1 cellular context compared by ENCODE assay signal in the genomic region with DNA sequence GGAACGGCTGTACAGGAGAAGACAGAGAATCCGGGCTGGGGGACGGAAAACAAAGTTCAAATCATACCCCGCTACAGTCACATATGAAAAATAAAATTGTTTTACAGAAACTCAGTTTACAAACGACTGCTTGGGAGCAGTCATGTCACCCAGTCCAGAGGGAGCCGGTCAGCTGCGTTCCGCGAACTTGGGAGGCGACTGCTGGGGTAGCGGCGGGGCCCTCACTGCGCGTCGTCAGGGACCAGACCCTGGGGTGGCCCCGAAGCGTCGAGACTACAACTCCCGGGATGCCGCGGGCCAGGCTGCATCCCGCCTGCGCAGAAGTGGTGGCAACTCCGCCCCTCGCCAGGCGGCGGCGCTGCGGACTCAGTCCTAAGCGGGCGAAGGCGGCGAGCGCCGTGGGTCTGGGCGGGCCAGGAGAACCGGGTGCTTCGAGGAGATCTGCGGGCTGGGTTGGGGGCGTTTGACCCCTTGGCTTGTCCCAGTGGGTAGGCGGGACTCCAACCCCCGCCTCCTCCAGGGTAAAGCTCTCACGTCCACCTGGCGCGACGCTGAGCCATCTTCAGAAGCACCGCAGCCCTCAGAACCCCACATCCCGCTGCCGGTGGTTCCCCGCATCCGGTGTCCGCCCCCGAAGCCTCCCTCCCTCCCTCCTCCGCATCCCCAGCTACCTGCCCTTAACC.
A peak's percentile ranks its signal among the peaks of the same experiment; 100 is the strongest.
TF ChIP-seq lines count a peak whose summit lies in the region.

No MANE protein-coding gene starts in this region.

TF ChIP-seq in WTC11, 78 proteins besides CTCF, POLR2A, EP300 and RAD21 (continued from another document and continues in another):
- TF ChIP-seq, protein P1, sequence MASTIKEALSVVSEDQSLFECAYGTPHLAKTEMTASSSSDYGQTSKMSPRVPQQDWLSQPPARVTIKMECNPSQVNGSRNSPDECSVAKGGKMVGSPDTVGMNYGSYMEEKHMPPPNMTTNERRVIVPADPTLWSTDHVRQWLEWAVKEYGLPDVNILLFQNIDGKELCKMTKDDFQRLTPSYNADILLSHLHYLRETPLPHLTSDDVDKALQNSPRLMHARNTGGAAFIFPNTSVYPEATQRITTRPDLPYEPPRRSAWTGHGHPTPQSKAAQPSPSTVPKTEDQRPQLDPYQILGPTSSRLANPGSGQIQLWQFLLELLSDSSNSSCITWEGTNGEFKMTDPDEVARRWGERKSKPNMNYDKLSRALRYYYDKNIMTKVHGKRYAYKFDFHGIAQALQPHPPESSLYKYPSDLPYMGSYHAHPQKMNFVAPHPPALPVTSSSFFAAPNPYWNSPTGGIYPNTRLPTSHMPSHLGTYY (CRISPR knock-in tag; IDR thresholded peaks at IDR 0.05), result no peak
- TF ChIP-seq, protein P2, sequence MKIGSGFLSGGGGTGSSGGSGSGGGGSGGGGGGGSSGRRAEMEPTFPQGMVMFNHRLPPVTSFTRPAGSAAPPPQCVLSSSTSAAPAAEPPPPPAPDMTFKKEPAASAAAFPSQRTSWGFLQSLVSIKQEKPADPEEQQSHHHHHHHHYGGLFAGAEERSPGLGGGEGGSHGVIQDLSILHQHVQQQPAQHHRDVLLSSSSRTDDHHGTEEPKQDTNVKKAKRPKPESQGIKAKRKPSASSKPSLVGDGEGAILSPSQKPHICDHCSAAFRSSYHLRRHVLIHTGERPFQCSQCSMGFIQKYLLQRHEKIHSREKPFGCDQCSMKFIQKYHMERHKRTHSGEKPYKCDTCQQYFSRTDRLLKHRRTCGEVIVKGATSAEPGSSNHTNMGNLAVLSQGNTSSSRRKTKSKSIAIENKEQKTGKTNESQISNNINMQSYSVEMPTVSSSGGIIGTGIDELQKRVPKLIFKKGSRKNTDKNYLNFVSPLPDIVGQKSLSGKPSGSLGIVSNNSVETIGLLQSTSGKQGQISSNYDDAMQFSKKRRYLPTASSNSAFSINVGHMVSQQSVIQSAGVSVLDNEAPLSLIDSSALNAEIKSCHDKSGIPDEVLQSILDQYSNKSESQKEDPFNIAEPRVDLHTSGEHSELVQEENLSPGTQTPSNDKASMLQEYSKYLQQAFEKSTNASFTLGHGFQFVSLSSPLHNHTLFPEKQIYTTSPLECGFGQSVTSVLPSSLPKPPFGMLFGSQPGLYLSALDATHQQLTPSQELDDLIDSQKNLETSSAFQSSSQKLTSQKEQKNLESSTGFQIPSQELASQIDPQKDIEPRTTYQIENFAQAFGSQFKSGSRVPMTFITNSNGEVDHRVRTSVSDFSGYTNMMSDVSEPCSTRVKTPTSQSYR (CRISPR knock-in tag; IDR thresholded peaks at IDR 0.05), result no peak
- TF ChIP-seq, protein P3, sequence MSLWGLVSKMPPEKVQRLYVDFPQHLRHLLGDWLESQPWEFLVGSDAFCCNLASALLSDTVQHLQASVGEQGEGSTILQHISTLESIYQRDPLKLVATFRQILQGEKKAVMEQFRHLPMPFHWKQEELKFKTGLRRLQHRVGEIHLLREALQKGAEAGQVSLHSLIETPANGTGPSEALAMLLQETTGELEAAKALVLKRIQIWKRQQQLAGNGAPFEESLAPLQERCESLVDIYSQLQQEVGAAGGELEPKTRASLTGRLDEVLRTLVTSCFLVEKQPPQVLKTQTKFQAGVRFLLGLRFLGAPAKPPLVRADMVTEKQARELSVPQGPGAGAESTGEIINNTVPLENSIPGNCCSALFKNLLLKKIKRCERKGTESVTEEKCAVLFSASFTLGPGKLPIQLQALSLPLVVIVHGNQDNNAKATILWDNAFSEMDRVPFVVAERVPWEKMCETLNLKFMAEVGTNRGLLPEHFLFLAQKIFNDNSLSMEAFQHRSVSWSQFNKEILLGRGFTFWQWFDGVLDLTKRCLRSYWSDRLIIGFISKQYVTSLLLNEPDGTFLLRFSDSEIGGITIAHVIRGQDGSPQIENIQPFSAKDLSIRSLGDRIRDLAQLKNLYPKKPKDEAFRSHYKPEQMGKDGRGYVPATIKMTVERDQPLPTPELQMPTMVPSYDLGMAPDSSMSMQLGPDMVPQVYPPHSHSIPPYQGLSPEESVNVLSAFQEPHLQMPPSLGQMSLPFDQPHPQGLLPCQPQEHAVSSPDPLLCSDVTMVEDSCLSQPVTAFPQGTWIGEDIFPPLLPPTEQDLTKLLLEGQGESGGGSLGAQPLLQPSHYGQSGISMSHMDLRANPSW (CRISPR knock-in tag; conservative IDR thresholded peaks at IDR 0.05; ENCODE audit: low read depth), result no peak
- TF ChIP-seq, protein P4, sequence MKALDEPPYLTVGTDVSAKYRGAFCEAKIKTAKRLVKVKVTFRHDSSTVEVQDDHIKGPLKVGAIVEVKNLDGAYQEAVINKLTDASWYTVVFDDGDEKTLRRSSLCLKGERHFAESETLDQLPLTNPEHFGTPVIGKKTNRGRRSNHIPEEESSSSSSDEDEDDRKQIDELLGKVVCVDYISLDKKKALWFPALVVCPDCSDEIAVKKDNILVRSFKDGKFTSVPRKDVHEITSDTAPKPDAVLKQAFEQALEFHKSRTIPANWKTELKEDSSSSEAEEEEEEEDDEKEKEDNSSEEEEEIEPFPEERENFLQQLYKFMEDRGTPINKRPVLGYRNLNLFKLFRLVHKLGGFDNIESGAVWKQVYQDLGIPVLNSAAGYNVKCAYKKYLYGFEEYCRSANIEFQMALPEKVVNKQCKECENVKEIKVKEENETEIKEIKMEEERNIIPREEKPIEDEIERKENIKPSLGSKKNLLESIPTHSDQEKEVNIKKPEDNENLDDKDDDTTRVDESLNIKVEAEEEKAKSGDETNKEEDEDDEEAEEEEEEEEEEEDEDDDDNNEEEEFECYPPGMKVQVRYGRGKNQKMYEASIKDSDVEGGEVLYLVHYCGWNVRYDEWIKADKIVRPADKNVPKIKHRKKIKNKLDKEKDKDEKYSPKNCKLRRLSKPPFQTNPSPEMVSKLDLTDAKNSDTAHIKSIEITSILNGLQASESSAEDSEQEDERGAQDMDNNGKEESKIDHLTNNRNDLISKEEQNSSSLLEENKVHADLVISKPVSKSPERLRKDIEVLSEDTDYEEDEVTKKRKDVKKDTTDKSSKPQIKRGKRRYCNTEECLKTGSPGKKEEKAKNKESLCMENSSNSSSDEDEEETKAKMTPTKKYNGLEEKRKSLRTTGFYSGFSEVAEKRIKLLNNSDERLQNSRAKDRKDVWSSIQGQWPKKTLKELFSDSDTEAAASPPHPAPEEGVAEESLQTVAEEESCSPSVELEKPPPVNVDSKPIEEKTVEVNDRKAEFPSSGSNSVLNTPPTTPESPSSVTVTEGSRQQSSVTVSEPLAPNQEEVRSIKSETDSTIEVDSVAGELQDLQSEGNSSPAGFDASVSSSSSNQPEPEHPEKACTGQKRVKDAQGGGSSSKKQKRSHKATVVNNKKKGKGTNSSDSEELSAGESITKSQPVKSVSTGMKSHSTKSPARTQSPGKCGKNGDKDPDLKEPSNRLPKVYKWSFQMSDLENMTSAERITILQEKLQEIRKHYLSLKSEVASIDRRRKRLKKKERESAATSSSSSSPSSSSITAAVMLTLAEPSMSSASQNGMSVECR (CRISPR knock-in tag; IDR thresholded peaks at IDR 0.05; ENCODE audit: borderline replicate concordance), result no peak
- TF ChIP-seq, protein P5, sequence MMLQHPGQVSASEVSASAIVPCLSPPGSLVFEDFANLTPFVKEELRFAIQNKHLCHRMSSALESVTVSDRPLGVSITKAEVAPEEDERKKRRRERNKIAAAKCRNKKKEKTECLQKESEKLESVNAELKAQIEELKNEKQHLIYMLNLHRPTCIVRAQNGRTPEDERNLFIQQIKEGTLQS (CRISPR knock-in tag; conservative IDR thresholded peaks at IDR 0.05), result no peak
- TF ChIP-seq SP1 (CRISPR knock-in tag; conservative IDR thresholded peaks at IDR 0.05) (peak; percentile 57; the same call in 1 of the 2 replicates), MXD4 (CRISPR knock-in tag; IDR thresholded peaks at IDR 0.05; ENCODE audit: borderline replicate concordance) (no peak), SMAD3 (CRISPR knock-in tag; IDR thresholded peaks at IDR 0.05; ENCODE audit: borderline replicate concordance) (no peak), FOXJ3 (CRISPR knock-in tag; IDR thresholded peaks at IDR 0.05; ENCODE audit: borderline replicate concordance) (no peak), ESRRA (CRISPR knock-in tag; IDR thresholded peaks at IDR 0.05; ENCODE audit: borderline replicate concordance) (no peak), HMGA2 (CRISPR knock-in tag; IDR thresholded peaks at IDR 0.05) (no peak), NR3C1 (CRISPR knock-in tag; conservative IDR thresholded peaks at IDR 0.05; ENCODE audit: low read depth) (no peak), CREM (CRISPR knock-in tag; IDR thresholded peaks at IDR 0.05) (no peak), OVOL2 (CRISPR knock-in tag; IDR thresholded peaks at IDR 0.05; ENCODE audit: borderline replicate concordance) (no peak), ZNF396 (CRISPR knock-in tag; IDR thresholded peaks at IDR 0.05; ENCODE audit: borderline replicate concordance) (no peak), ZNF232 (CRISPR knock-in tag; IDR thresholded peaks at IDR 0.05) (peak; percentile 83; the same call in 1 of the 2 replicates), NFATC4 (CRISPR knock-in tag; IDR thresholded peaks at IDR 0.05) (no peak), JUN (CRISPR knock-in tag; IDR thresholded peaks at IDR 0.05) (no peak), NFYB (CRISPR knock-in tag; conservative IDR thresholded peaks at IDR 0.05; ENCODE audit: low read depth) (no peak), CBFB (CRISPR knock-in tag; IDR thresholded peaks at IDR 0.05; ENCODE audit: low read depth) (no peak), ZNF263 (CRISPR knock-in tag; IDR thresholded peaks at IDR 0.05; ENCODE audit: low read depth) (no peak)
- TF ChIP-seq, protein P6, sequence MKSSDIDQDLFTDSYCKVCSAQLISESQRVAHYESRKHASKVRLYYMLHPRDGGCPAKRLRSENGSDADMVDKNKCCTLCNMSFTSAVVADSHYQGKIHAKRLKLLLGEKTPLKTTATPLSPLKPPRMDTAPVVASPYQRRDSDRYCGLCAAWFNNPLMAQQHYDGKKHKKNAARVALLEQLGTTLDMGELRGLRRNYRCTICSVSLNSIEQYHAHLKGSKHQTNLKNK (CRISPR knock-in tag; IDR thresholded peaks at IDR 0.05), result no peak
- TF ChIP-seq, protein P7, sequence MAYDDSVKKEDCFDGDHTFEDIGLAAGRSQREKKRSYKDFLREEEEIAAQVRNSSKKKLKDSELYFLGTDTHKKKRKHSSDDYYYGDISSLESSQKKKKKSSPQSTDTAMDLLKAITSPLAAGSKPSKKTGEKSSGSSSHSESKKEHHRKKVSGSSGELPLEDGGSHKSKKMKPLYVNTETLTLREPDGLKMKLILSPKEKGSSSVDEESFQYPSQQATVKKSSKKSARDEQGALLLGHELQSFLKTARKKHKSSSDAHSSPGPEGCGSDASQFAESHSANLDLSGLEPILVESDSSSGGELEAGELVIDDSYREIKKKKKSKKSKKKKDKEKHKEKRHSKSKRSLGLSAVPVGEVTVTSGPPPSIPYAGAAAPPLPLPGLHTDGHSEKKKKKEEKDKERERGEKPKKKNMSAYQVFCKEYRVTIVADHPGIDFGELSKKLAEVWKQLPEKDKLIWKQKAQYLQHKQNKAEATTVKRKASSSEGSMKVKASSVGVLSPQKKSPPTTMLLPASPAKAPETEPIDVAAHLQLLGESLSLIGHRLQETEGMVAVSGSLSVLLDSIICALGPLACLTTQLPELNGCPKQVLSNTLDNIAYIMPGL (CRISPR knock-in tag; IDR thresholded peaks at IDR 0.05), result peak; percentile 96; the same call in 1 of the 2 replicates
- TF ChIP-seq, protein P8, sequence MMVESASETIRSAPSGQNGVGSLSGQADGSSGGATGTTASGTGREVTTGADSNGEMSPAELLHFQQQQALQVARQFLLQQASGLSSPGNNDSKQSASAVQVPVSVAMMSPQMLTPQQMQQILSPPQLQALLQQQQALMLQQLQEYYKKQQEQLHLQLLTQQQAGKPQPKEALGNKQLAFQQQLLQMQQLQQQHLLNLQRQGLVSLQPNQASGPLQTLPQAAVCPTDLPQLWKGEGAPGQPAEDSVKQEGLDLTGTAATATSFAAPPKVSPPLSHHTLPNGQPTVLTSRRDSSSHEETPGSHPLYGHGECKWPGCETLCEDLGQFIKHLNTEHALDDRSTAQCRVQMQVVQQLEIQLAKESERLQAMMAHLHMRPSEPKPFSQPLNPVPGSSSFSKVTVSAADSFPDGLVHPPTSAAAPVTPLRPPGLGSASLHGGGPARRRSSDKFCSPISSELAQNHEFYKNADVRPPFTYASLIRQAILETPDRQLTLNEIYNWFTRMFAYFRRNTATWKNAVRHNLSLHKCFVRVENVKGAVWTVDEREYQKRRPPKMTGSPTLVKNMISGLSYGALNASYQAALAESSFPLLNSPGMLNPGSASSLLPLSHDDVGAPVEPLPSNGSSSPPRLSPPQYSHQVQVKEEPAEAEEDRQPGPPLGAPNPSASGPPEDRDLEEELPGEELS (CRISPR knock-in tag; IDR thresholded peaks at IDR 0.05), result 0 out of 2 replicates have a peak, but pooled peaks have one; percentile 52
- TF ChIP-seq, protein P9, sequence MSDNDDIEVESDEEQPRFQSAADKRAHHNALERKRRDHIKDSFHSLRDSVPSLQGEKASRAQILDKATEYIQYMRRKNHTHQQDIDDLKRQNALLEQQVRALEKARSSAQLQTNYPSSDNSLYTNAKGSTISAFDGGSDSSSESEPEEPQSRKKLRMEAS (CRISPR knock-in tag; IDR thresholded peaks at IDR 0.05), result peak; percentile 74
- TF ChIP-seq, protein P10, sequence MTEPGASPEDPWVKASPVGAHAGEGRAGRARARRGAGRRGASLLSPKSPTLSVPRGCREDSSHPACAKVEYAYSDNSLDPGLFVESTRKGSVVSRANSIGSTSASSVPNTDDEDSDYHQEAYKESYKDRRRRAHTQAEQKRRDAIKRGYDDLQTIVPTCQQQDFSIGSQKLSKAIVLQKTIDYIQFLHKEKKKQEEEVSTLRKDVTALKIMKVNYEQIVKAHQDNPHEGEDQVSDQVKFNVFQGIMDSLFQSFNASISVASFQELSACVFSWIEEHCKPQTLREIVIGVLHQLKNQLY (CRISPR knock-in tag; IDR thresholded peaks at IDR 0.05), result no peak
- TF ChIP-seq, protein P11, sequence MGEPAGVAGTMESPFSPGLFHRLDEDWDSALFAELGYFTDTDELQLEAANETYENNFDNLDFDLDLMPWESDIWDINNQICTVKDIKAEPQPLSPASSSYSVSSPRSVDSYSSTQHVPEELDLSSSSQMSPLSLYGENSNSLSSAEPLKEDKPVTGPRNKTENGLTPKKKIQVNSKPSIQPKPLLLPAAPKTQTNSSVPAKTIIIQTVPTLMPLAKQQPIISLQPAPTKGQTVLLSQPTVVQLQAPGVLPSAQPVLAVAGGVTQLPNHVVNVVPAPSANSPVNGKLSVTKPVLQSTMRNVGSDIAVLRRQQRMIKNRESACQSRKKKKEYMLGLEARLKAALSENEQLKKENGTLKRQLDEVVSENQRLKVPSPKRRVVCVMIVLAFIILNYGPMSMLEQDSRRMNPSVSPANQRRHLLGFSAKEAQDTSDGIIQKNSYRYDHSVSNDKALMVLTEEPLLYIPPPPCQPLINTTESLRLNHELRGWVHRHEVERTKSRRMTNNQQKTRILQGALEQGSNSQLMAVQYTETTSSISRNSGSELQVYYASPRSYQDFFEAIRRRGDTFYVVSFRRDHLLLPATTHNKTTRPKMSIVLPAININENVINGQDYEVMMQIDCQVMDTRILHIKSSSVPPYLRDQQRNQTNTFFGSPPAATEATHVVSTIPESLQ (CRISPR knock-in tag; IDR thresholded peaks at IDR 0.05), result no peak
- TF ChIP-seq, protein P12, sequence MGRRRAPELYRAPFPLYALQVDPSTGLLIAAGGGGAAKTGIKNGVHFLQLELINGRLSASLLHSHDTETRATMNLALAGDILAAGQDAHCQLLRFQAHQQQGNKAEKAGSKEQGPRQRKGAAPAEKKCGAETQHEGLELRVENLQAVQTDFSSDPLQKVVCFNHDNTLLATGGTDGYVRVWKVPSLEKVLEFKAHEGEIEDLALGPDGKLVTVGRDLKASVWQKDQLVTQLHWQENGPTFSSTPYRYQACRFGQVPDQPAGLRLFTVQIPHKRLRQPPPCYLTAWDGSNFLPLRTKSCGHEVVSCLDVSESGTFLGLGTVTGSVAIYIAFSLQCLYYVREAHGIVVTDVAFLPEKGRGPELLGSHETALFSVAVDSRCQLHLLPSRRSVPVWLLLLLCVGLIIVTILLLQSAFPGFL (CRISPR knock-in tag; IDR thresholded peaks at IDR 0.05; ENCODE audit: borderline replicate concordance), result no peak
